Comparison of ENCODE assay signal across 29 cellular contexts in genomic region chr5:124154714-124155113, GRCh38.
DNase-seq lines count a peak whose midpoint lies in the region; ATAC-seq and TF ChIP-seq lines count a peak whose summit lies in the region.
"Had no signal": no experiment of that assay in that cellular context is flagged by ENCODE, and none has a peak within 500 bp of the region (broad histone marks: within the 10 kb centered on the region; RNA-seq: fewer than 3 reads in every experiment).

No MANE protein-coding gene starts in this region.

- peak; percentile 27 for DNase-seq in DMS53 (lab: John Stamatoyannopoulos, UW)
- peak; percentile 32 for DNase-seq in H4 (ENCODE audit: low spot score)
- DNase-seq in OCI-LY7 (ENCODE audit: low spot score), result peak; percentile 17
- peak; percentile 11 for DNase-seq in choroid plexus epithelial cell (ENCODE audit: low read depth)
- DNase-seq: activated CD4-positive, alpha-beta T cell treated with anti-CD3 and anti-CD28 coated beads, Interleukin-2, amount 10 ng/mL, durations not matched to agents 7 days and 5 days; activated naive CD4-positive, alpha-beta T cell; activated T-cell treated with anti-CD3 and anti-CD28 coated beads, Interleukin-2, amount 50 U/mL, for 48 hours; adrenal gland; brain microvascular endothelial cell; Caco-2; effector CD4-positive, alpha-beta T cell; H7; head of caudate nucleus; KG1; kidney glomerular epithelial cell; NCI-H1694 treated with DMSO at 0.1 percent for 48 hours; NCI-H524 treated with DMSO at 0.1 percent for 48 hours; NK-92 treated with Interleukin-12 subunit alpha and Interleukin-12 subunit beta, amount 100 ng/mL, for 24 hours; pancreas; PC-9; stimulated activated CD4-positive, alpha-beta T cell treated with anti-CD3 and anti-CD28 coated beads, Interleukin-4, amount 100 ng/mL, for 1 hour; transverse colon; WERI-Rb-1 had no signal

- H3K27ac ChIP-seq in OCI-LY7 (ENCODE audit: low read depth, low read length, poor library complexity, severe bottlenecking), result no peak overlapping the region
- H3K27ac ChIP-seq: adrenal gland; BLaER1 treated with 17β-estradiol and CSF1 and Interleukin-3, amounts not matched to agents 10 nM and 100 nM; brain microvascular endothelial cell; pancreas; PC-9; transverse colon; WERI-Rb-1 had no signal

- no peaks in the 10 kb centered on the region for H4K20me1 ChIP-seq in OCI-LY7 (ENCODE audit: insufficient read depth, low read length)
- H4K20me1 ChIP-seq: BLaER1 treated with 17β-estradiol and CSF1 and Interleukin-3, amounts not matched to agents 10 nM and 100 nM had no signal

- peaks cover 38% of the 10 kb centered on the region for H3K9me3 ChIP-seq in OCI-LY7 (ENCODE audit: low read length)

- H3K4me3 ChIP-seq in OCI-LY7 (ENCODE audit: low read depth, low read length, poor library complexity, severe bottlenecking) (no peak overlapping the region), choroid plexus epithelial cell (ENCODE audit: low read depth, low read length) (no peak overlapping the region)
- H3K4me3 ChIP-seq: adrenal gland; BLaER1 treated with 17β-estradiol and CSF1 and Interleukin-3, amounts not matched to agents 10 nM and 100 nM; pancreas; PC-9; transverse colon had no signal

- no peak overlapping the region for H2AFZ ChIP-seq in OCI-LY7 (ENCODE audit: low read length)

- BruUV-seq in OCI-LY7 (replicated peaks; lab: Mats Ljungman, UMichigan), result no TSS peak

- H3K4me2 ChIP-seq in OCI-LY7 (ENCODE audit: low read length), result no peak overlapping the region
- H3K4me2 ChIP-seq: BLaER1 treated with 17β-estradiol and CSF1 and Interleukin-3, amounts not matched to agents 10 nM and 100 nM; PC-9 had no signal

- ATAC-seq in GM18909 (IDR thresholded peaks at IDR 0.05; ENCODE audit: poor library complexity, unreplicated experiment), result no peak
- no peak for ATAC-seq in GM21717 (IDR thresholded peaks at IDR 0.05; ENCODE audit: unreplicated experiment)
- no peak for ATAC-seq in GM19452 (IDR thresholded peaks at IDR 0.05; ENCODE audit: unreplicated experiment)
- ATAC-seq: pancreas, Right ventricle myocardium inferior, SK-N-SH treated with all-trans-retinoic acid at 6 μM for 48 hours had no signal

- no peaks in the 10 kb centered on the region for H3K9me2 ChIP-seq in OCI-LY7 (ENCODE audit: insufficient read depth, low read length)

- POLR2A ChIA-PET in OCI-LY7 (lab: Charles Lee), result interaction anchor here (0.7 kb wide), 1 partner anchor 55 kb away, joined by 4 read pairs; no protein-coding TSS in a partner anchor

- peaks cover 3% of the 10 kb centered on the region for H3K4me1 ChIP-seq in OCI-LY7 (ENCODE audit: insufficient read depth, low read length, poor library complexity, severe bottlenecking)
- H3K4me1 ChIP-seq: adrenal gland, Caco-2 had no signal

- no peaks in the 10 kb centered on the region for H3K79me2 ChIP-seq in OCI-LY7 (ENCODE audit: insufficient read depth, low read depth, low read length)

- H3K36me3 ChIP-seq in OCI-LY7 (ENCODE audit: insufficient read depth, low read length), result peaks cover 3% of the 10 kb centered on the region; the same call in 1 of the 2 replicates
- H3K36me3 ChIP-seq: adrenal gland; BLaER1 treated with 17β-estradiol and CSF1 and Interleukin-3, amounts not matched to agents 10 nM and 100 nM; brain microvascular endothelial cell; pancreas; transverse colon; WERI-Rb-1 had no signal

- CTCF ChIA-PET in OCI-LY7 (lab: Charles Lee; ENCODE audit: unreplicated experiment), result no interaction called here

- TF ChIP-seq CTCF in OCI-LY7 (conservative IDR thresholded peaks at IDR 0.05; ENCODE audit: low read length) (no peak), choroid plexus epithelial cell (conservative IDR thresholded peaks at IDR 0.05; ENCODE audit: low read depth, low read length) (no peak)

- intact Hi-C loops in OCI-LY7 (cut with micrococcal nuclease; ENCODE audit: unreplicated experiment), result no loop called here
